In the genomic region with DNA sequence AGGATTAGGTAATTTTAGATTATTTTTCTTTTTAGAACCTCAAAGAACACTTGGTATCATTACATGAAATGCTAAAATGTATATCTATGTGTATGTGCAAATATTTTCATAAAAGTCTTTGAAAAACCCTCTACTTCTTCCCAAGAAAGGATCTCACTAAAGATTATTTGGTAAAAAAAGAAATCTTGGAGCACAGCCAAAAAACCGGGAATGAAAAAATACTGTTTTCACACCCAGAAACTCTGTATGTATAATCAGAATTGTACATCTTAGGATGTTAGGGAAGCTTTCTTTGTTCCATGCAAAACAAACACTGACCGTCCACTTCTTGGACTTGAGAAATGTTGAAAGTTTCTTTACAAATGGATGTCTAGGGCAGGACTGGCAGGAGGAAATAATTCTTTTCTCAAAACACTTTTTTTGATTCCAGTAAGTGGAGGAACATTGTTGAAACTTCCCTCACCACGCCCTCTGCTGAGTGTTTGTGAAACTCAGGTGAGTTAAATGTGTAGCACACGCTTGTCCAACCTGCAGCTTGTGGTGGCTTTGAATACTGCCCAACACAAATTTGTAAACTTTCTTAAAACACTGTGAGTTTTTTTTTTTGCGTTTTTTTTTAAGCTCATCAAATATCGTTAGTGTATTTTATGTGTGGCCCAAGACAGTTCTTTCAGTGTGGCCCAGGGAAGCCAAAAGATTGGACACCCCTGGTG, we compare ENCODE assay signal across 9 cellular contexts. TPM values are rescaled to one million over a fixed set of nuclear protein-coding genes. Genes with fewer than 3 reads are reported as not detected.
DNase-seq lines count a peak whose midpoint lies in the region; ATAC-seq and TF ChIP-seq lines count a peak whose summit lies in the region.
"Had no signal": no experiment of that assay in that cellular context is flagged by ENCODE, and none has a peak within 500 bp of the region (broad histone marks: within the 10 kb centered on the region; RNA-seq: fewer than 3 reads in every experiment).

No MANE protein-coding gene starts in this region.

- peaks cover 24% of the 10 kb centered on the region for H3K36me3 Mint-ChIP-seq in activated CD4-positive, alpha-beta memory T cell treated with anti-CD3 and anti-CD28 coated beads, Interleukin-2, amount 10 ng/mL, durations not matched to agents 7 days and 5 days (ENCODE audit: low read depth)
- peaks cover 16% of the 10 kb centered on the region for H3K36me3 Mint-ChIP-seq in mesothelial cell of epicardium
- H3K36me3 Mint-ChIP-seq in immature natural killer cell = peaks cover 0 to 15% (median 9%) of the 10 kb centered on the region in 3 donors

- CTCF ChIA-PET in activated CD4-positive, alpha-beta memory T cell treated with anti-CD3 and anti-CD28 coated beads, Interleukin-2, amount 10 ng/mL, durations not matched to agents 7 days and 5 days (lab: Charles Lee) = interaction anchor here (0.8 to 1.9 kb wide), 5 partner anchors 13 to 153 kb away, joined by 3 to 8 read pairs (median 4); partner anchors contain the start of gene FBXO34

- DNase-seq in activated CD4-positive, alpha-beta memory T cell treated with anti-CD3 and anti-CD28 coated beads, Interleukin-2, amount 10 ng/mL, durations not matched to agents 7 days and 5 days = peak; percentile 43
- DNase-seq in mesothelial cell of epicardium (ENCODE audit: low spot score in 2 of 2, unreplicated experiment in 2 of 2) = no peak
- DNase-seq in immature natural killer cell = no peak
- DNase-seq in NCI-H2107 (lab: John Stamatoyannopoulos, UW) = no peak
- no peak for DNase-seq in coronary artery (ENCODE audit: low spot score)
- no peak for DNase-seq in GM03348 (ENCODE audit: low spot score)

- ATAC-seq in HG02870 (IDR thresholded peaks at IDR 0.05; ENCODE audit: unreplicated experiment) = peak; percentile 62

- no peak overlapping the region for H3K4me3 ChIP-seq in coronary artery
- H3K4me3 ChIP-seq: smooth muscle cell had no signal

- no peak overlapping the region for H3K4me3 Mint-ChIP-seq in activated CD4-positive, alpha-beta memory T cell treated with anti-CD3 and anti-CD28 coated beads, Interleukin-2, amount 10 ng/mL, durations not matched to agents 7 days and 5 days
- no peak overlapping the region for H3K4me3 Mint-ChIP-seq in mesothelial cell of epicardium
- H3K4me3 Mint-ChIP-seq in immature natural killer cell = no peak overlapping the region

- H3K27ac Mint-ChIP-seq in activated CD4-positive, alpha-beta memory T cell treated with anti-CD3 and anti-CD28 coated beads, Interleukin-2, amount 10 ng/mL, durations not matched to agents 7 days and 5 days = no peak overlapping the region
- H3K27ac Mint-ChIP-seq in mesothelial cell of epicardium = peak overlapping the region; percentile 81
- peak overlapping the region in 1 of 6 donors; percentile 57 for H3K27ac Mint-ChIP-seq in immature natural killer cell

- peaks cover 66% of the 10 kb centered on the region for H3K4me1 Mint-ChIP-seq in activated CD4-positive, alpha-beta memory T cell treated with anti-CD3 and anti-CD28 coated beads, Interleukin-2, amount 10 ng/mL, durations not matched to agents 7 days and 5 days
- H3K4me1 Mint-ChIP-seq in mesothelial cell of epicardium (peaks cover 30% of the 10 kb centered on the region), immature natural killer cell (peaks cover 61 to 92% of the 10 kb centered on the region in 2 donors)

- POLR2A ChIA-PET in activated CD4-positive, alpha-beta memory T cell treated with anti-CD3 and anti-CD28 coated beads, Interleukin-2, amount 10 ng/mL, durations not matched to agents 7 days and 5 days (lab: Charles Lee) = no interaction called here

- H3K9me3 Mint-ChIP-seq in activated CD4-positive, alpha-beta memory T cell treated with anti-CD3 and anti-CD28 coated beads, Interleukin-2, amount 10 ng/mL, durations not matched to agents 7 days and 5 days = no peaks in the 10 kb centered on the region
- H3K9me3 Mint-ChIP-seq in mesothelial cell of epicardium (no peaks in the 10 kb centered on the region), immature natural killer cell (no peaks in the 10 kb centered on the region)

- no peaks in the 10 kb centered on the region for H3K27me3 Mint-ChIP-seq in activated CD4-positive, alpha-beta memory T cell treated with anti-CD3 and anti-CD28 coated beads, Interleukin-2, amount 10 ng/mL, durations not matched to agents 7 days and 5 days
- no peaks in the 10 kb centered on the region for H3K27me3 Mint-ChIP-seq in mesothelial cell of epicardium (ENCODE audit: low read depth)
- H3K27me3 Mint-ChIP-seq in immature natural killer cell (ENCODE audit: low read depth in 3 of 3) = peaks cover 0 to 5% (median 0%) of the 10 kb centered on the region in 3 donors

- H3K27ac ChIP-seq in coronary artery = no peak overlapping the region

- peak; percentile 36; the same call in 2 of the 3 replicates for TF ChIP-seq CTCF in GM12872 (IDR thresholded peaks at IDR 0.05; ENCODE audit: insufficient read depth, low read depth, low read length)
- TF ChIP-seq CTCF in mesothelial cell of epicardium (IDR thresholded peaks at IDR 0.05; ENCODE audit: unreplicated experiment) = no peak
- no peak for TF ChIP-seq CTCF in coronary artery (IDR thresholded peaks at IDR 0.05)

RNA-seq across cellular contexts. Expression of gene FBXO34, which starts 26.5 kb away (rescaled TPM):
- 10 to 100 TPM; 25.1 to 25.5 TPM for total RNA-seq in activated CD4-positive, alpha-beta memory T cell treated with anti-CD3 and anti-CD28 coated beads, Interleukin-2, amount 10 ng/mL, durations not matched to agents 7 days and 5 days
- total RNA-seq in mesothelial cell of epicardium = 35.9 to 38.7 TPM (median 38.0 TPM) in 3 replicates
- polyA plus RNA-seq in immature natural killer cell = 10 to 100 TPM; 25.0 to 38.2 (median 38.1) TPM
